Comparison of ENCODE assay signal across 1 cellular context in genomic region chr1:22976461-22977243, GRCh38.
TF ChIP-seq lines count a peak whose summit lies in the region.

No MANE protein-coding gene starts in this region.

TF ChIP-seq in HepG2, 621 proteins besides CTCF, POLR2A, EP300 and RAD21 (continued from another document):
- no peak for TF ChIP-seq ZHX2 (IDR thresholded peaks at IDR 0.05; ENCODE audit: low read depth)
- TF ChIP-seq ZHX2 (CRISPR knock-in tag; IDR thresholded peaks at IDR 0.05; ENCODE audit: borderline replicate concordance), result no peak
- no peak for TF ChIP-seq PPARG (CRISPR knock-in tag; conservative IDR thresholded peaks at IDR 0.05)
- 0 out of 2 replicates have a peak, but pooled peaks have one; percentile 7 for TF ChIP-seq IRF2 (CRISPR knock-in tag; IDR thresholded peaks at IDR 0.05)
- TF ChIP-seq TMF1 (CRISPR knock-in tag; IDR thresholded peaks at IDR 0.05; ENCODE audit: low read depth), result no peak
- no peak for TF ChIP-seq ZFP82 (CRISPR knock-in tag; IDR thresholded peaks at IDR 0.05; ENCODE audit: borderline replicate concordance)
- TF ChIP-seq, protein P1, sequence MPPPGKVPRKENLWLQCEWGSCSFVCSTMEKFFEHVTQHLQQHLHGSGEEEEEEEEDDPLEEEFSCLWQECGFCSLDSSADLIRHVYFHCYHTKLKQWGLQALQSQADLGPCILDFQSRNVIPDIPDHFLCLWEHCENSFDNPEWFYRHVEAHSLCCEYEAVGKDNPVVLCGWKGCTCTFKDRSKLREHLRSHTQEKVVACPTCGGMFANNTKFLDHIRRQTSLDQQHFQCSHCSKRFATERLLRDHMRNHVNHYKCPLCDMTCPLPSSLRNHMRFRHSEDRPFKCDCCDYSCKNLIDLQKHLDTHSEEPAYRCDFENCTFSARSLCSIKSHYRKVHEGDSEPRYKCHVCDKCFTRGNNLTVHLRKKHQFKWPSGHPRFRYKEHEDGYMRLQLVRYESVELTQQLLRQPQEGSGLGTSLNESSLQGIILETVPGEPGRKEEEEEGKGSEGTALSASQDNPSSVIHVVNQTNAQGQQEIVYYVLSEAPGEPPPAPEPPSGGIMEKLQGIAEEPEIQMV (CRISPR knock-in tag; IDR thresholded peaks at IDR 0.05; ENCODE audit: low read depth), result no peak
- no peak for TF ChIP-seq ZNF317 (CRISPR knock-in tag; IDR thresholded peaks at IDR 0.05)
- TF ChIP-seq ZNF577 (CRISPR knock-in tag; IDR thresholded peaks at IDR 0.05; ENCODE audit: borderline replicate concordance, low read depth), result no peak
- TF ChIP-seq, protein P2, sequence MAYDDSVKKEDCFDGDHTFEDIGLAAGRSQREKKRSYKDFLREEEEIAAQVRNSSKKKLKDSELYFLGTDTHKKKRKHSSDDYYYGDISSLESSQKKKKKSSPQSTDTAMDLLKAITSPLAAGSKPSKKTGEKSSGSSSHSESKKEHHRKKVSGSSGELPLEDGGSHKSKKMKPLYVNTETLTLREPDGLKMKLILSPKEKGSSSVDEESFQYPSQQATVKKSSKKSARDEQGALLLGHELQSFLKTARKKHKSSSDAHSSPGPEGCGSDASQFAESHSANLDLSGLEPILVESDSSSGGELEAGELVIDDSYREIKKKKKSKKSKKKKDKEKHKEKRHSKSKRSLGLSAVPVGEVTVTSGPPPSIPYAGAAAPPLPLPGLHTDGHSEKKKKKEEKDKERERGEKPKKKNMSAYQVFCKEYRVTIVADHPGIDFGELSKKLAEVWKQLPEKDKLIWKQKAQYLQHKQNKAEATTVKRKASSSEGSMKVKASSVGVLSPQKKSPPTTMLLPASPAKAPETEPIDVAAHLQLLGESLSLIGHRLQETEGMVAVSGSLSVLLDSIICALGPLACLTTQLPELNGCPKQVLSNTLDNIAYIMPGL (CRISPR knock-in tag; IDR thresholded peaks at IDR 0.05; ENCODE audit: borderline replicate concordance in 1 of 2, low read depth in 1 of 2), result peak in 1 of 2 experiments; percentile 43; a peak in 2 of 4 replicates
- TF ChIP-seq DMAP1 (CRISPR knock-in tag; IDR thresholded peaks at IDR 0.05), result no peak
- no peak for TF ChIP-seq REST (IDR thresholded peaks at IDR 0.05; ENCODE audit: borderline replicate concordance in 1 of 2, low read depth in 1 of 2, low read length in 2 of 2)
- TF ChIP-seq ZNF83 (CRISPR knock-in tag; IDR thresholded peaks at IDR 0.05; ENCODE audit: borderline replicate concordance), result no peak
- no peak for TF ChIP-seq SOX6 (IDR thresholded peaks at IDR 0.05)
- no peak for TF ChIP-seq SOX6 (CRISPR knock-in tag; IDR thresholded peaks at IDR 0.05)
- TF ChIP-seq, protein P3, sequence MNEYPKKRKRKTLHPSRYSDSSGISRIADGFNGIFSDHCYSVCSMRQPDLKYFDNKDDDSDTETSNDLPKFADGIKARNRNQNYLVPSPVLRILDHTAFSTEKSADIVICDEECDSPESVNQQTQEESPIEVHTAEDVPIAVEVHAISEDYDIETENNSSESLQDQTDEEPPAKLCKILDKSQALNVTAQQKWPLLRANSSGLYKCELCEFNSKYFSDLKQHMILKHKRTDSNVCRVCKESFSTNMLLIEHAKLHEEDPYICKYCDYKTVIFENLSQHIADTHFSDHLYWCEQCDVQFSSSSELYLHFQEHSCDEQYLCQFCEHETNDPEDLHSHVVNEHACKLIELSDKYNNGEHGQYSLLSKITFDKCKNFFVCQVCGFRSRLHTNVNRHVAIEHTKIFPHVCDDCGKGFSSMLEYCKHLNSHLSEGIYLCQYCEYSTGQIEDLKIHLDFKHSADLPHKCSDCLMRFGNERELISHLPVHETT (CRISPR knock-in tag; conservative IDR thresholded peaks at IDR 0.05), result no peak
- TF ChIP-seq CENPBD1 (CRISPR knock-in tag; IDR thresholded peaks at IDR 0.05; ENCODE audit: borderline replicate concordance, low read depth), result no peak
- 0 out of 2 replicates have a peak, but pooled peaks have one; percentile 33 for TF ChIP-seq ELF3 (CRISPR knock-in tag; IDR thresholded peaks at IDR 0.05)
